In genomic region chr16:21629602-21630539, GRCh38 we compare ENCODE assay signal across 4 cellular contexts. TPM values are rescaled to one million over a fixed set of nuclear protein-coding genes. Genes with fewer than 3 reads are reported as not detected.
"Had no signal": no experiment of that assay in that cellular context is flagged by ENCODE, and none has a peak within 500 bp of the region (broad histone marks: within the 10 kb centered on the region; RNA-seq: fewer than 3 reads in every experiment).

No MANE protein-coding gene starts in this region.

RNA-seq across cellular contexts. Expression of gene IGSF6, which starts 22.5 kb away (rescaled TPM):
- total RNA-seq: activated T-helper 2 cell treated with anti-CD3 and anti-CD28 coated beads, Interferon-gamma antibody, Interleukin-2, Interleukin-4, amounts not matched to agents 10 μg/mL and 5 μg/mL and 100 μg/mL, durations not matched to agents 14 hours and 24 hours and 36 hours; LHCN-M2; M059J; SK-MEL-5 had no signal

RNA-seq across cellular contexts. Expression of gene OTOA, which starts 33.9 kb away (rescaled TPM):
- total RNA-seq: activated T-helper 2 cell treated with anti-CD3 and anti-CD28 coated beads, Interferon-gamma antibody, Interleukin-2, Interleukin-4, amounts not matched to agents 10 μg/mL and 5 μg/mL and 100 μg/mL, durations not matched to agents 14 hours and 24 hours and 36 hours; M059J; SK-MEL-5 had no signal
